25 cellular contexts compared by ENCODE assay signal in genomic region chr4:80926891-80927290, GRCh38.
"Had no signal": no experiment of that assay in that cellular context is flagged by ENCODE, and none has a peak within 500 bp of the region (broad histone marks: within the 10 kb centered on the region; RNA-seq: fewer than 3 reads in every experiment).

No MANE protein-coding gene starts in this region.

- H3K4me2 ChIP-seq: neural progenitor cell had no signal

- H2AFZ ChIP-seq: neural progenitor cell, parathyroid adenoma had no signal

- H3K36me3 ChIP-seq: ascending aorta, cardiac muscle cell, left lung, lower lobe of right lung, neural progenitor cell, sigmoid colon, upper lobe of left lung, vagina had no signal

- ATAC-seq: activated CD4-positive, alpha-beta T cell treated with anti-CD3 and anti-CD28 coated beads for 36 hours; esophagus mucosa; left lung; lower lobe of right lung; natural killer cell; psoas muscle; stimulated activated effector memory CD8-positive, alpha-beta T cell treated with anti-CD3 and anti-CD28 coated beads, Interleukin-12 subunit alpha, Interleukin-12 subunit beta, amount 100 ng/mL, for 72 hours; stimulated activated naive CD8-positive, alpha-beta T cell treated with anti-CD3 and anti-CD28 coated beads, Interleukin-15, amount 100 ng/mL, for 72 hours had no signal

- H3K27ac ChIP-seq: ascending aorta, cardiac muscle cell, left lung, lower lobe of right lung, neural progenitor cell, parathyroid adenoma, psoas muscle, sigmoid colon, upper lobe of left lung, vagina had no signal

- H3K4me1 ChIP-seq: ascending aorta, left lung, lower lobe of right lung, neural progenitor cell, parathyroid adenoma, psoas muscle, sigmoid colon, upper lobe of left lung, vagina had no signal

- H3K9me3 ChIP-seq: ascending aorta, left lung, lower lobe of right lung, psoas muscle, sigmoid colon, upper lobe of left lung, vagina had no signal

- DNase-seq: activated CD4-positive, alpha-beta T cell treated with anti-CD3 and anti-CD28 coated beads for 36 hours; activated CD4-positive, CD25-positive, alpha-beta regulatory T cell; activated effector memory CD4-positive, alpha-beta T cell treated with Interleukin-2 at 50 U/mL for 16 hours; activated naive CD4-positive, alpha-beta T cell treated with anti-CD3 and anti-CD28 coated beads for 36 hours; activated naive CD8-positive, alpha-beta T cell treated with anti-CD3 and anti-CD28 coated beads for 36 hours; cortex of kidney; foreskin melanocyte; left lung; lower lobe of right lung; mesendoderm; natural killer cell; occipital lobe; psoas muscle; sigmoid colon; stimulated activated CD4-positive, alpha-beta T cell treated with anti-CD3 and anti-CD28 coated beads, Interleukin-4, amount 100 ng/mL, for 24 hours; stimulated activated naive CD8-positive, alpha-beta T cell treated with anti-CD3 and anti-CD28 coated beads, Interleukin-15, amount 100 ng/mL, for 72 hours; substantia nigra; upper lobe of left lung had no signal

- H3K9ac ChIP-seq: neural progenitor cell, parathyroid adenoma had no signal

- H3K79me2 ChIP-seq: parathyroid adenoma had no signal

- H3K4me3 ChIP-seq: ascending aorta, cardiac muscle cell, left lung, lower lobe of right lung, neural progenitor cell, psoas muscle, sigmoid colon, upper lobe of left lung, vagina had no signal

- H3K27me3 ChIP-seq: ascending aorta, left lung, neural progenitor cell, sigmoid colon, upper lobe of left lung, vagina had no signal
